In genomic region chr3:195768831-195769303, GRCh38 we compare ENCODE assay signal across 14 cellular contexts. TPM values are rescaled to one million over a fixed set of nuclear protein-coding genes. Genes with fewer than 3 reads are reported as not detected.
DNase-seq lines count a peak whose midpoint lies in the region; ATAC-seq, FAIRE-seq and TF ChIP-seq lines count a peak whose summit lies in the region.
"Had no signal": no experiment of that assay in that cellular context is flagged by ENCODE, and none has a peak within 500 bp of the region (broad histone marks: within the 10 kb centered on the region; RNA-seq: fewer than 3 reads in every experiment).

No MANE protein-coding gene starts in this region.

- CTCF ChIA-PET in activated CD4-positive, alpha-beta memory T cell treated with anti-CD3 and anti-CD28 coated beads, Interleukin-2, amount 10 ng/mL, durations not matched to agents 7 days and 5 days (lab: Charles Lee) = interaction anchor here (1.1 kb wide), 1 partner anchor 81 kb away, joined by 5 read pairs; no protein-coding TSS in a partner anchor
- CTCF ChIA-PET in T-cell (lab: Charles Lee) = no interaction called here

- DNase-seq in D721Med (ENCODE audit: insufficient read length, low spot score) (peak; percentile 12), H54 (ENCODE audit: insufficient read length, low spot score) (peak; percentile 97), omental fat pad (ENCODE audit: low spot score) (peak; percentile 1), osteocyte (ENCODE audit: extremely low spot score, unreplicated experiment) (no peak), T-cell (no peak)
- DNase-seq in activated CD4-positive, alpha-beta memory T cell treated with anti-CD3 and anti-CD28 coated beads, Interleukin-2, amount 10 ng/mL, durations not matched to agents 7 days and 5 days = no peak
- no peak for DNase-seq in effector CD4-positive, alpha-beta T cell
- DNase-seq: caudate nucleus, dorsolateral prefrontal cortex, Karpas-422, NCI-H1092 treated with DMSO at 0.1 percent for 48 hours had no signal

- no peak overlapping the region for H3K4me3 Mint-ChIP-seq in osteocyte (ENCODE audit: unreplicated experiment)
- no peak overlapping the region for H3K4me3 Mint-ChIP-seq in activated CD4-positive, alpha-beta memory T cell treated with anti-CD3 and anti-CD28 coated beads, Interleukin-2, amount 10 ng/mL, durations not matched to agents 7 days and 5 days
- no peak overlapping the region for H3K4me3 Mint-ChIP-seq in T-cell
- H3K4me3 Mint-ChIP-seq: neural crest cell had no signal

- FAIRE-seq in D721Med (lab: Jason Lieb, UNC) = no peak
- peak; percentile 43 for FAIRE-seq in H54 (lab: Jason Lieb, UNC)

- no peaks in the 10 kb centered on the region for H3K9me3 Mint-ChIP-seq in osteocyte (ENCODE audit: unreplicated experiment)
- H3K9me3 Mint-ChIP-seq in activated CD4-positive, alpha-beta memory T cell treated with anti-CD3 and anti-CD28 coated beads, Interleukin-2, amount 10 ng/mL, durations not matched to agents 7 days and 5 days = peaks cover 6% of the 10 kb centered on the region
- H3K9me3 Mint-ChIP-seq in T-cell = peaks cover 0 to 3% (median 0%) of the 10 kb centered on the region in 3 donors
- H3K9me3 Mint-ChIP-seq: neural crest cell had no signal

- H3K27ac Mint-ChIP-seq in osteocyte (ENCODE audit: unreplicated experiment) (no peak overlapping the region), T-cell (no peak overlapping the region)
- no peak overlapping the region for H3K27ac Mint-ChIP-seq in activated CD4-positive, alpha-beta memory T cell treated with anti-CD3 and anti-CD28 coated beads, Interleukin-2, amount 10 ng/mL, durations not matched to agents 7 days and 5 days

- ATAC-seq in SK-N-SH treated with all-trans-retinoic acid at 6 μM for 48 hours (peak; percentile 36; the same call in 2 of the 3 replicates), omental fat pad (ENCODE audit: low FRiP score) (no peak), T-cell (replicated peaks in 1 of 4) (no peak)
- ATAC-seq: left lobe of liver had no signal

- TF ChIP-seq POLR2A in H54 (IDR thresholded peaks at IDR 0.05; ENCODE audit: low read depth, low read length) = no peak

- POLR2A ChIA-PET in activated CD4-positive, alpha-beta memory T cell treated with anti-CD3 and anti-CD28 coated beads, Interleukin-2, amount 10 ng/mL, durations not matched to agents 7 days and 5 days (lab: Charles Lee) = no interaction called here
- POLR2A ChIA-PET in T-cell (lab: Charles Lee) = no interaction called here

- H3K27me3 Mint-ChIP-seq in osteocyte (ENCODE audit: unreplicated experiment) (no peaks in the 10 kb centered on the region), T-cell (peaks cover 6 to 8% of the 10 kb centered on the region in 2 donors)
- peaks cover 6% of the 10 kb centered on the region for H3K27me3 Mint-ChIP-seq in activated CD4-positive, alpha-beta memory T cell treated with anti-CD3 and anti-CD28 coated beads, Interleukin-2, amount 10 ng/mL, durations not matched to agents 7 days and 5 days

- H3K4me1 Mint-ChIP-seq in osteocyte (ENCODE audit: unreplicated experiment) = no peaks in the 10 kb centered on the region
- H3K4me1 Mint-ChIP-seq in activated CD4-positive, alpha-beta memory T cell treated with anti-CD3 and anti-CD28 coated beads, Interleukin-2, amount 10 ng/mL, durations not matched to agents 7 days and 5 days = no peaks in the 10 kb centered on the region
- H3K4me1 Mint-ChIP-seq in T-cell = no peaks in the 10 kb centered on the region
- H3K4me1 Mint-ChIP-seq: neural crest cell had no signal

- no peaks in the 10 kb centered on the region for H3K36me3 Mint-ChIP-seq in osteocyte (ENCODE audit: unreplicated experiment)
- H3K36me3 Mint-ChIP-seq in activated CD4-positive, alpha-beta memory T cell treated with anti-CD3 and anti-CD28 coated beads, Interleukin-2, amount 10 ng/mL, durations not matched to agents 7 days and 5 days (ENCODE audit: low read depth) = peaks cover 4% of the 10 kb centered on the region
- H3K36me3 Mint-ChIP-seq in T-cell = no peaks in the 10 kb centered on the region

- TF ChIP-seq CTCF in D721Med (IDR thresholded peaks at IDR 0.05; ENCODE audit: insufficient read depth, missing control alignments) = no peak
- TF ChIP-seq CTCF in omental fat pad (IDR thresholded peaks at IDR 0.05) = no peak
- TF ChIP-seq CTCF in osteocyte (IDR thresholded peaks at IDR 0.05) = no peak

TF ChIP-seq in SK-N-SH treated with all-trans-retinoic acid at 6 μM for 48 hours, 23 proteins besides CTCF, POLR2A, EP300 and RAD21:
- TF ChIP-seq OSR1 (CRISPR knock-in tag; IDR thresholded peaks at IDR 0.05) (no peak), CREB5 (CRISPR knock-in tag; IDR thresholded peaks at IDR 0.05; ENCODE audit: low read depth) (no peak), ZNF70 (CRISPR knock-in tag; IDR thresholded peaks at IDR 0.05) (no peak), POU6F1 (CRISPR knock-in tag; IDR thresholded peaks at IDR 0.05; ENCODE audit: borderline replicate concordance, low read depth) (no peak), ZC3H10 (CRISPR knock-in tag; IDR thresholded peaks at IDR 0.05) (no peak), ZNF565 (CRISPR knock-in tag; conservative IDR thresholded peaks at IDR 0.05; ENCODE audit: low read depth) (no peak), GLIS3 (CRISPR knock-in tag; IDR thresholded peaks at IDR 0.05) (no peak), RARB (CRISPR knock-in tag; IDR thresholded peaks at IDR 0.05) (no peak), CSDC2 (CRISPR knock-in tag; IDR thresholded peaks at IDR 0.05) (no peak), PPARA (CRISPR knock-in tag; IDR thresholded peaks at IDR 0.05; ENCODE audit: borderline replicate concordance) (no peak), ZNF8 (CRISPR knock-in tag; IDR thresholded peaks at IDR 0.05) (no peak), TOX (CRISPR knock-in tag; IDR thresholded peaks at IDR 0.05; ENCODE audit: borderline replicate concordance) (no peak), SNAI2 (CRISPR knock-in tag; IDR thresholded peaks at IDR 0.05) (no peak), ISL1 (CRISPR knock-in tag; IDR thresholded peaks at IDR 0.05) (no peak), ARNTL (CRISPR knock-in tag; IDR thresholded peaks at IDR 0.05; ENCODE audit: borderline replicate concordance, low read depth) (no peak)
- TF ChIP-seq, protein P1, sequence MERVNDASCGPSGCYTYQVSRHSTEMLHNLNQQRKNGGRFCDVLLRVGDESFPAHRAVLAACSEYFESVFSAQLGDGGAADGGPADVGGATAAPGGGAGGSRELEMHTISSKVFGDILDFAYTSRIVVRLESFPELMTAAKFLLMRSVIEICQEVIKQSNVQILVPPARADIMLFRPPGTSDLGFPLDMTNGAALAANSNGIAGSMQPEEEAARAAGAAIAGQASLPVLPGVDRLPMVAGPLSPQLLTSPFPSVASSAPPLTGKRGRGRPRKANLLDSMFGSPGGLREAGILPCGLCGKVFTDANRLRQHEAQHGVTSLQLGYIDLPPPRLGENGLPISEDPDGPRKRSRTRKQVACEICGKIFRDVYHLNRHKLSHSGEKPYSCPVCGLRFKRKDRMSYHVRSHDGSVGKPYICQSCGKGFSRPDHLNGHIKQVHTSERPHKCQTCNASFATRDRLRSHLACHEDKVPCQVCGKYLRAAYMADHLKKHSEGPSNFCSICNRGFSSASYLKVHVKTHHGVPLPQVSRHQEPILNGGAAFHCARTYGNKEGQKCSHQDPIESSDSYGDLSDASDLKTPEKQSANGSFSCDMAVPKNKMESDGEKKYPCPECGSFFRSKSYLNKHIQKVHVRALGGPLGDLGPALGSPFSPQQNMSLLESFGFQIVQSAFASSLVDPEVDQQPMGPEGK (CRISPR knock-in tag; IDR thresholded peaks at IDR 0.05; ENCODE audit: borderline replicate concordance) = no peak

RNA-seq across cellular contexts. Expression of gene MUC4, which starts 42.9 kb away (rescaled TPM):
- under 1 TPM in 1 of 4 donors, not detected in 3; 0.09 TPM for total RNA-seq in omental fat pad
- not detected in 2 replicates for total RNA-seq in osteocyte
- total RNA-seq in activated CD4-positive, alpha-beta memory T cell treated with anti-CD3 and anti-CD28 coated beads, Interleukin-2, amount 10 ng/mL, durations not matched to agents 7 days and 5 days = under 1 TPM; 0.08 to 0.15 TPM
- under 1 TPM in 4 of 5 donors, not detected in 1; 0.03 to 0.16 (median 0.05) TPM for total RNA-seq in T-cell
- total RNA-seq: neural crest cell had no signal

RNA-seq across cellular contexts. Expression of gene MUC20, which starts 48.1 kb away (rescaled TPM):
- total RNA-seq in omental fat pad (1 to 10 TPM; 1.3 to 8.7 (median 6.2) TPM), osteocyte (6.2 and 7.6 TPM in 2 replicates), T-cell (10 to 100 TPM in 1 of 5 donors, 1 to 10 TPM in 4; 4.8 to 16.2 (median 8.9) TPM)
- total RNA-seq in activated CD4-positive, alpha-beta memory T cell treated with anti-CD3 and anti-CD28 coated beads, Interleukin-2, amount 10 ng/mL, durations not matched to agents 7 days and 5 days = 1 to 10 TPM; 1.2 to 2.8 TPM

Comparison
In these comparisons a context has a peak if more than half of its experiments do, and no peak if none do; other contexts are left out.
1. DNase-seq: peak in D721Med (single experiment), H54 (single experiment) and omental fat pad (single experiment); none in osteocyte (single experiment), activated CD4-positive, alpha-beta memory T cell treated with anti-CD3 and anti-CD28 coated beads, Interleukin-2, amount 10 ng/mL, durations not matched to agents 7 days and 5 days (single experiment), T-cell (0 of 34) and effector CD4-positive, alpha-beta T cell (single experiment).